In the genomic region with DNA sequence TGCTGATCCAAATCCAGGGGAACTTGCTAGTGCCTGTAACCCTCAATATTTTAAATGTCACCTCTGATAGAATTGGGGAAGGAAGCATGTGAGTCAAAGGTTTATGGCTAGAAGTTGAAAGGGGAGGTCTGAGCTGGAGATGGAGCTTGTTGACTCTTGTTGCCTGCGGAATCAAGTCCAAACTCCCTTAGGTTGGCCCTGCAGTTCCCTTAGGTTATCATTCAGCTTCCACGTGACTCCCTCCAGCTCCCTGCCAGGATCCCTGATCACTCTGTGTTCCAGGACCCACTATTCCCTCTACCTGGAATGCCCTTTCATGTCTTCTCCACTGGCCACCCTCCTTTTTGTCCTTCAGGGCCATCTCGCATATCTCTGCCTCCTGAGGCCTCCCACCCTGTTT, we compare ENCODE assay signal across 28 cellular contexts. TPM values are rescaled to one million over a fixed set of nuclear protein-coding genes. Genes with fewer than 3 reads are reported as not detected.
"Had no signal": no experiment of that assay in that cellular context is flagged by ENCODE, and none has a peak within 500 bp of the region (broad histone marks: within the 10 kb centered on the region; RNA-seq: fewer than 3 reads in every experiment).

No MANE protein-coding gene starts in this region.

- DNase-seq: activated B cell treated with CpG ODN at 0.5 μM for 24 hours; activated CD4-positive, alpha-beta memory T cell treated with anti-CD3 and anti-CD28 coated beads, Interleukin-2, amount 10 ng/mL, durations not matched to agents 7 days and 5 days; activated CD4-positive, alpha-beta T cell treated with anti-CD3 and anti-CD28 coated beads, Interleukin-2, amount 50 U/mL, for 1 hour; activated gamma-delta T cell; activated naive CD4-positive, alpha-beta T cell treated with anti-CD3 and anti-CD28 coated beads for 36 hours; activated T-cell treated with anti-CD3 and anti-CD28 coated beads for 4 hours; activated T-cell treated with anti-CD3 and anti-CD28 coated beads, Interleukin-2, amount 50 U/mL, for 48 hours; amygdala; KG1; NCI-H1048; NCI-H1417; NCI-H1694; NCI-H2029; NCI-H2107; NCI-H2171 treated with DMSO at 0.1 percent for 48 hours; NCI-H345; NCI-H510A treated with DMSO at 0.1 percent for 48 hours; NCI-H69; PC-9; SIG-M5; T-helper 17 cell; T-helper 9 cell had no signal

- H3K9me3 Mint-ChIP-seq: activated CD4-positive, alpha-beta memory T cell treated with anti-CD3 and anti-CD28 coated beads, Interleukin-2, amount 10 ng/mL, durations not matched to agents 7 days and 5 days had no signal

- H3K4me2 ChIP-seq: PC-9 had no signal

- H3K36me3 ChIP-seq: cardiac muscle cell had no signal

- H2AFZ ChIP-seq: PC-9 had no signal

- H3K27me3 ChIP-seq: cardiac muscle cell had no signal

- H3K4me3 ChIP-seq: cardiac muscle cell, PC-9 had no signal

- H3K4me3 Mint-ChIP-seq: activated B cell treated with CpG ODN at 0.5 μM for 24 hours; activated CD4-positive, alpha-beta memory T cell treated with anti-CD3 and anti-CD28 coated beads, Interleukin-2, amount 10 ng/mL, durations not matched to agents 7 days and 5 days; activated naive CD4-positive, alpha-beta T cell treated with anti-CD3 and anti-CD28 coated beads for 36 hours; activated naive CD8-positive, alpha-beta T cell; activated T-helper 17 cell treated with anti-CD3 and anti-CD28 coated beads, Interleukin-2, amount 50 U/mL, for 72 hours; brain; T-helper 17 cell had no signal

- FAIRE-seq: astrocyte had no signal

- H3K27ac ChIP-seq: cardiac muscle cell, PC-9 had no signal

- H3K27ac Mint-ChIP-seq: activated B cell treated with CpG ODN at 0.5 μM for 24 hours; activated CD4-positive, alpha-beta memory T cell treated with anti-CD3 and anti-CD28 coated beads, Interleukin-2, amount 10 ng/mL, durations not matched to agents 7 days and 5 days; activated naive CD4-positive, alpha-beta T cell treated with anti-CD3 and anti-CD28 coated beads for 36 hours; activated naive CD8-positive, alpha-beta T cell; activated T-helper 17 cell treated with anti-CD3 and anti-CD28 coated beads, Interleukin-2, amount 50 U/mL, for 72 hours; brain; T-helper 17 cell had no signal

- H3K4me1 Mint-ChIP-seq: activated B cell treated with CpG ODN at 0.5 μM for 24 hours; activated CD4-positive, alpha-beta memory T cell treated with anti-CD3 and anti-CD28 coated beads, Interleukin-2, amount 10 ng/mL, durations not matched to agents 7 days and 5 days; activated T-helper 17 cell treated with anti-CD3 and anti-CD28 coated beads, Interleukin-2, amount 50 U/mL, for 72 hours; brain; T-helper 17 cell had no signal

- ATAC-seq: activated T-helper 17 cell treated with anti-CD3 and anti-CD28 coated beads, Interleukin-2, amount 50 U/mL, for 72 hours; T-helper 17 cell had no signal

- H3K36me3 Mint-ChIP-seq: activated naive CD8-positive, alpha-beta T cell; brain had no signal

RNA-seq across cellular contexts. Expression of gene KCNE3, which starts 52.4 kb away (rescaled TPM):
- total RNA-seq: activated B cell treated with CpG ODN at 0.5 μM for 24 hours; activated CD4-positive, alpha-beta memory T cell treated with anti-CD3 and anti-CD28 coated beads, Interleukin-2, amount 10 ng/mL, durations not matched to agents 7 days and 5 days; activated CD8-positive, alpha-beta memory T cell treated with anti-CD3 and anti-CD28 coated beads for 36 hours; activated naive CD4-positive, alpha-beta T cell treated with anti-CD3 and anti-CD28 coated beads for 36 hours; activated T-helper 17 cell treated with anti-CD3 and anti-CD28 coated beads, Interleukin-2, amount 50 U/mL, for 72 hours had no signal
